In the genomic region with DNA sequence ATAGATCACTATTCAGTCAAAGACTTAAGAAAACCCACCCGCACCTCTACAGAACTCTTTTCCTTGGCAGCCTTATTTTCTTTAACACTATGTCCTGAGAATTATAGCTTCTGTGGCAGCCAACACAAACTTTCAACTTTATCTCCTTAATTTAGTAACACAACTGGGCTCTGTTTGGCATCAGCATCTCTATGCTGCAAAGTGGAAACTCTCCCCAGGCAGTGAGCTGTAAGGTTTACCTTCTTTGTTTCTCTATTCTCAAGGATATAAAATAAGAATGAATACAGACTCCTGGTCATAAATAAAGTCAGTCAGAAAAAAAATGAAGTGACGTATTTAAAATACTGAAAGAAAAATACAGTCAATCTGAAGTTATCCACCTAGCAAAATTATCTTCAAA, we compare ENCODE assay signal across 10 cellular contexts.
"Had no signal": no experiment of that assay in that cellular context is flagged by ENCODE, and none has a peak within 500 bp of the region (broad histone marks: within the 10 kb centered on the region; RNA-seq: fewer than 3 reads in every experiment).

No MANE protein-coding gene starts in this region.

- H3K9ac ChIP-seq: GM23248 had no signal

- H3K4me1 ChIP-seq: HAP-1 had no signal

- H3K4me3 Mint-ChIP-seq: H9, HFFc6 had no signal

- H3K27ac Mint-ChIP-seq: HFFc6 had no signal

- H3K4me3 ChIP-seq: GM23248, HAP-1 had no signal

- ATAC-seq: HCT116 had no signal

- H3K27ac ChIP-seq: GM23248 had no signal

- H2AFZ ChIP-seq: GM23248 had no signal

- DNase-seq: GM23248, GOT3, H7, H9, HCEC 1CT, HFFc6 had no signal

- FAIRE-seq: H1, H54 had no signal

- H3K36me3 ChIP-seq: HAP-1 had no signal

- H3K9me3 ChIP-seq: HAP-1 had no signal

- H3K9me3 Mint-ChIP-seq: HFFc6 had no signal
